7 cellular contexts compared by ENCODE assay signal in the genomic region with DNA sequence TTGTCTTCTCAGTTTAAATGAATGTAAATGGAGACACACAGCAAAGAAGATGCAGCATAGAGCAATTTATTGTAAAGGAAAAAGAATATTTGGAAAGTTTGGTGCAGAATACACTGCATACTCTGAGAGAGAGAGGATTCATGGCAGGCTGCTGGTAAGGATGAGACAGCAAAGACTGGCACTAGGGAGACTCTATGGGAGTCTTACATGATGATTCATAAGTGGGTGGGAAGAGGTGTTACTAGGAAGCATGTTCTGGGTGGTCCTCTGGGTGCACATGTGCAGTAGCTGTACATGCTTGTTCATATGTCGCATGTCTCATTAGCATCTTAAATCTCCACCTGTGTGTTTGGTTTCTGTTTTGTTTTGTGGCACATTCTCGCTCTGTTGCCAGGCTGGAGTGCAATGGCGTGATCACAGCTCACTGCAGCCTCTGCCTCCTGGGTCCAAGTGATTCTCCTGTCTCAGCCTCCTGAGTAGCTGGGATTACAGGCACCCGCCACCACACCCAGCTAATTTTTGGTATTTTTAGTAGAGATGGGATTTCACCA.
A peak's percentile ranks its signal among the peaks of the same experiment; 100 is the strongest.
DNase-seq lines count a peak whose midpoint lies in the region; ATAC-seq, FAIRE-seq and TF ChIP-seq lines count a peak whose summit lies in the region.
"Not testable (repeated sequence)": the region's sequence is repeated elsewhere in the genome, so short reads cannot be mapped to it uniquely, and the experiment has no call there.

No MANE protein-coding gene starts in this region.

- not testable (repeated sequence) for H2AFZ ChIP-seq in GM12878 (ENCODE audit: control insufficient read depth, low read depth, low read length)

- not testable (repeated sequence) for TF ChIP-seq RAD21 in GM12878 (IDR thresholded peaks at IDR 0.05; ENCODE audit: insufficient read depth, low read depth, low read length)

- not testable (repeated sequence) for BruUV-seq in GM12878 (replicated peaks; lab: Mats Ljungman, UMichigan)

- not testable (repeated sequence) for H3K4me3 ChIP-seq in GM12878; fibroblast of mammary gland (ENCODE audit: control insufficient read depth, low read depth, low read length); skeletal muscle cell (ENCODE audit: low read depth, low read length)

- H3K9ac ChIP-seq in GM12878 (ENCODE audit: control insufficient read depth, insufficient read depth, low read length): not testable (repeated sequence)

- TF ChIP-seq EP300 in GM12878 (IDR thresholded peaks at IDR 0.05; ENCODE audit: borderline replicate concordance in 1 of 2, control insufficient read depth in 1 of 2, low read depth in 2 of 2, low read length in 2 of 2): not testable (repeated sequence)

- in situ Hi-C loops in ACHN (cut with HindIII; ENCODE audit: low pct_ligation_motif_present, low pct_unique_long_range_greater_than_20kb, low sequenced_read_pairs); GM12878 (cut with MboI): not testable (repeated sequence)

- RAD21 ChIA-PET in GM12878 (lab: Charles Lee; ENCODE audit: unreplicated experiment): interaction anchor here (1.1 to 1.6 kb wide), 2 partner anchors 19 to 357 kb away, joined by 3 to 4 read pairs; no protein-coding TSS in a partner anchor

- not testable (repeated sequence) for H3K4me2 ChIP-seq in GM12878 (ENCODE audit: control insufficient read depth, insufficient read depth)

- not testable (repeated sequence) for H3K27me3 ChIP-seq in GM12878 (replicated peaks in 1 of 2; ENCODE audit: control insufficient read depth in 2 of 2, insufficient read depth in 2 of 2, low read length in 1 of 2)

- ATAC-seq in GM18867 (IDR thresholded peaks at IDR 0.05; ENCODE audit: unreplicated experiment): peak; percentile 46
- peak; percentile 41 for ATAC-seq in HG03432 (IDR thresholded peaks at IDR 0.05; ENCODE audit: unreplicated experiment)
- peak; percentile 63 for ATAC-seq in GM12878

- peak; percentile 4 for DNase-seq in ACHN
- DNase-seq in NCI-H226: peak; percentile 13
- not testable (repeated sequence) for DNase-seq in GM12878 (ENCODE audit: low read depth, low spot score)
- DNase-seq in fibroblast of mammary gland (ENCODE audit: low read depth): peak; percentile 35
- peak; percentile 8 for DNase-seq in skeletal muscle cell (ENCODE audit: low read depth)

- not testable (repeated sequence) for TF ChIP-seq CTCF in GM12878 (IDR thresholded peaks at IDR 0.05 in 2 of 3, conservative IDR thresholded peaks at IDR 0.05 in 1 of 3; ENCODE audit: control insufficient read depth in 2 of 3, extremely low read depth in 1 of 3, insufficient read depth in 1 of 3, low read depth in 3 of 3, low read length in 3 of 3); fibroblast of mammary gland (conservative IDR thresholded peaks at IDR 0.05; ENCODE audit: control insufficient read depth, insufficient read depth, low read depth, low read length)

- WGBS in GM12878 (ENCODE audit: insufficient coverage, insufficient replicate concordance, low lambda C conversion rate, missing lambda C conversion rate): 7% methylated on average over 4 of the region's 4 CpGs

- SMC1A ChIA-PET in GM12878 (lab: Charles Lee; ENCODE audit: uncharacterized antibody, unreplicated experiment): not testable (repeated sequence)

- H4K20me1 ChIP-seq in GM12878 (ENCODE audit: control insufficient read depth, insufficient read depth): not testable (repeated sequence)

- not testable (repeated sequence) for H3K4me1 ChIP-seq in GM12878 (ENCODE audit: control insufficient read depth, insufficient read depth, low read length)

- not testable (repeated sequence) for H3K79me2 ChIP-seq in GM12878 (ENCODE audit: control insufficient read depth, insufficient read depth, low read length)

- H3K9me3 ChIP-seq in GM12878 (replicated peaks; ENCODE audit: control insufficient read depth, insufficient read depth, low read length): not testable (repeated sequence)

- intact Hi-C loops in GM12878 (cut with micrococcal nuclease; ENCODE audit: unreplicated experiment): not testable (repeated sequence)

- H3K36me3 ChIP-seq in GM12878 (ENCODE audit: control insufficient read depth in 2 of 2, insufficient read depth in 2 of 2, low read length in 1 of 2): not testable (repeated sequence)

- CTCF ChIA-PET in GM12878 (lab: Yijun Ruan, JAX): interaction anchor here (1.7 kb wide), 1 partner anchor 36 kb away, joined by 6 read pairs; no protein-coding TSS in a partner anchor

- not testable (repeated sequence) for TF ChIP-seq POLR2A in GM12878 (IDR thresholded peaks at IDR 0.05; ENCODE audit: low read depth, low read length)

- POLR2A ChIA-PET in GM12878 (lab: Charles Lee): interaction anchor here (1.1 kb wide), 1 partner anchor 16 kb away, joined by 3 read pairs; no protein-coding TSS in a partner anchor

- not testable (repeated sequence) for FAIRE-seq in GM12878 (lab: Jason Lieb, UNC)

- not testable (repeated sequence) for H3K27ac ChIP-seq in GM12878 (ENCODE audit: control insufficient read depth, insufficient read depth)

TF ChIP-seq in GM12878, 131 proteins besides CTCF, POLR2A, EP300 and RAD21:
- peak; percentile 27; the same call in 1 of the 2 replicates for TF ChIP-seq PKNOX1 (IDR thresholded peaks at IDR 0.05)
TF ChIP-seq in GM12878: peak in this region for 1; not testable (repeated sequence) for 130.
